Comparison of ENCODE assay signal across 22 cellular contexts in the genomic region with DNA sequence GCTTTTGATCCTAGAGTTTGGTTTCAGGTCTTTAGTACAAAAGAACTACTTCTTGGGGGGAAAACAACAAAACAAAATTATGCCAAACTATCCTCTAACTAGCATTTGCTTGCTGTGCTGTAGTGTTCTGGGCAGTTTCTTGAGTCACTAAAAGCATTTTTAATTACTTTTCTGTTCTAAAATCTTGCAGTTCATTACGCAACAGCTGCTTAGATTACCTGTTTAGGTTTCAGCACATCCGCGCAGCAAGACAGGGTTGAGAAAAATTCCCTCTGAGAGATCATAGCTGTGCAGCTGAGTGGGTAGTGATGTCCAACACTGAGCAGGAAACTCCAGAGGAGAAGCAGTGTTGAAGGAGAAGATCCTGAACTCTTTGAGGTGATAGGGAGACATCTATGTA. TPM values are rescaled to one million over a fixed set of nuclear protein-coding genes. Genes with fewer than 3 reads are reported as not detected.
A peak's percentile ranks its signal among the peaks of the same experiment; 100 is the strongest.
DNase-seq lines count a peak whose midpoint lies in the region; ATAC-seq, FAIRE-seq and TF ChIP-seq lines count a peak whose summit lies in the region.
"Had no signal": no experiment of that assay in that cellular context is flagged by ENCODE, and none has a peak within 500 bp of the region (broad histone marks: within the 10 kb centered on the region; RNA-seq: fewer than 3 reads in every experiment).

No MANE protein-coding gene starts in this region.

- H3K27me3 ChIP-seq in IMR-90 (ENCODE audit: control insufficient read depth, insufficient read depth, low read length): no peaks in the 10 kb centered on the region
- H3K27me3 ChIP-seq in bronchial epithelial cell (ENCODE audit: control insufficient read depth, insufficient read depth, low read length): no peaks in the 10 kb centered on the region
- no peaks in the 10 kb centered on the region for H3K27me3 ChIP-seq in osteoblast (ENCODE audit: insufficient read depth, low read length)
- H3K27me3 ChIP-seq in testis: no peaks in the 10 kb centered on the region
- H3K27me3 ChIP-seq: MG63 had no signal

- peaks cover 2% of the 10 kb centered on the region for H3K9me1 ChIP-seq in IMR-90 (ENCODE audit: insufficient read depth, low read length)

- no peak overlapping the region for H2AFZ ChIP-seq in IMR-90 (replicated peaks; ENCODE audit: low read length, poor library complexity)
- H2AFZ ChIP-seq in osteoblast (ENCODE audit: low read length): no peak overlapping the region

- H3K14ac ChIP-seq in IMR-90 (replicated peaks; ENCODE audit: low read depth, low read length): no peak overlapping the region

- no peak for TF ChIP-seq POLR2A in IMR-90 (IDR thresholded peaks at IDR 0.05; ENCODE audit: low read depth, low read length)
- no peak for TF ChIP-seq POLR2A in testis (IDR thresholded peaks at IDR 0.05)

- H3K18ac ChIP-seq in IMR-90 (ENCODE audit: low read depth, low read length): no peak overlapping the region; the same call in 1 of the 2 replicates

- no peak overlapping the region for H3K27ac Mint-ChIP-seq in activated CD4-positive, alpha-beta T cell treated with anti-CD3 and anti-CD28 coated beads, Interleukin-2, amount 10 ng/mL, durations not matched to agents 24 days and 14 days

- intact Hi-C loops in activated CD4-positive, alpha-beta T cell treated with anti-CD3 and anti-CD28 coated beads, Interleukin-2, amount 10 ng/mL, durations not matched to agents 24 days and 14 days (cut with micrococcal nuclease): loop anchor here (5.0 kb wide), 1 partner anchor 753 kb away; no protein-coding TSS in a partner anchor
- intact Hi-C loops in IMR-90 (cut with micrococcal nuclease): loop anchor here (5.0 to 10.0 kb wide), 3 partner anchors 113 to 473 kb away; partner anchors contain the start of gene AGFG1
- intact Hi-C loops in testis (cut with DNase I; ENCODE audit: low total_unique reads): no loop called here

- no TSS peak for BruUV-seq in IMR-90 (replicated peaks; lab: Mats Ljungman, UMichigan)

- H3K4ac ChIP-seq in IMR-90 (ENCODE audit: low read depth, low read length): no peak overlapping the region

- H2BK120ac ChIP-seq in IMR-90 (ENCODE audit: low read depth, low read length): no peak overlapping the region

- POLR2A ChIA-PET in IMR-90 (lab: Charles Lee; ENCODE audit: unreplicated experiment): no interaction called here

- no peak overlapping the region for H3K23ac ChIP-seq in IMR-90 (ENCODE audit: low read depth, low read length)

- 100% methylated on average over 1 of the region's 3 CpGs; no CpG with 5 or more reads in 1 of the 2 experiments for WGBS in IMR-90 (ENCODE audit: extremely low coverage in 2 of 2, insufficient read length in 1 of 2), 2 experiments
- WGBS in testis, 2 donors: 90 to 98% methylated on average over 3 of the region's 3 CpGs

- no peak overlapping the region for H4K5ac ChIP-seq in IMR-90 (ENCODE audit: low read depth, low read length)

- H3K36me3 ChIP-seq in IMR-90 (ENCODE audit: control insufficient read depth, insufficient read depth, low read length) (no peaks in the 10 kb centered on the region), bronchial epithelial cell (ENCODE audit: control insufficient read depth, insufficient read depth, low read length) (no peaks in the 10 kb centered on the region), osteoblast (ENCODE audit: insufficient read depth, low read length) (no peaks in the 10 kb centered on the region), testis (ENCODE audit: low read depth, missing control alignments) (no peaks in the 10 kb centered on the region)

- H3K27me3 Mint-ChIP-seq in activated CD4-positive, alpha-beta T cell treated with anti-CD3 and anti-CD28 coated beads, Interleukin-2, amount 10 ng/mL, durations not matched to agents 24 days and 14 days: peaks cover 7% of the 10 kb centered on the region

- no peak for ATAC-seq in IMR-90 (ENCODE audit: low read depth)
- no peak for ATAC-seq in GM21381 (IDR thresholded peaks at IDR 0.05; ENCODE audit: unreplicated experiment)
- ATAC-seq: K562, Panc1 had no signal

- no peak overlapping the region for H3K56ac ChIP-seq in IMR-90 (ENCODE audit: extremely low read depth, insufficient read depth, low read length)

- H3K27ac ChIP-seq in IMR-90 (ENCODE audit: insufficient read depth, low read length) (no peak overlapping the region), osteoblast (ENCODE audit: low read depth, low read length) (peak overlapping the region; percentile 6), testis (no peak overlapping the region)
- H3K27ac ChIP-seq: 22Rv1, HL-60, RWPE1 had no signal

- CTCF ChIA-PET in IMR-90 (lab: Yijun Ruan, JAX): no interaction called here

- no peaks in the 10 kb centered on the region for H3K9me3 Mint-ChIP-seq in activated CD4-positive, alpha-beta T cell treated with anti-CD3 and anti-CD28 coated beads, Interleukin-2, amount 10 ng/mL, durations not matched to agents 24 days and 14 days

- H3K79me2 ChIP-seq in osteoblast (ENCODE audit: insufficient read depth, low read length): no peaks in the 10 kb centered on the region

- H2BK5ac ChIP-seq in IMR-90 (ENCODE audit: low read depth, low read length, poor library complexity, severe bottlenecking): no peak overlapping the region

- no peak for FAIRE-seq in bronchial epithelial cell (lab: Jason Lieb, UNC)
- FAIRE-seq: K562 had no signal

- H3K36me3 Mint-ChIP-seq in activated CD4-positive, alpha-beta T cell treated with anti-CD3 and anti-CD28 coated beads, Interleukin-2, amount 10 ng/mL, durations not matched to agents 24 days and 14 days (ENCODE audit: low read depth): no peaks in the 10 kb centered on the region

- TF ChIP-seq CTCF in IMR-90 (conservative IDR thresholded peaks at IDR 0.05; ENCODE audit: low read depth, low read length) (no peak), bronchial epithelial cell (IDR thresholded peaks at IDR 0.05; ENCODE audit: insufficient read depth, low read length, severe bottlenecking) (no peak), osteoblast (IDR thresholded peaks at IDR 0.05; ENCODE audit: extremely low read depth, low read depth, low read length) (no peak), testis (IDR thresholded peaks at IDR 0.05) (no peak)

- H3K9me3 ChIP-seq in IMR-90 (ENCODE audit: control insufficient read depth, insufficient read depth, low read length) (no peaks in the 10 kb centered on the region), osteoblast (ENCODE audit: low read depth, low read length) (no peaks in the 10 kb centered on the region), testis (no peaks in the 10 kb centered on the region)
- H3K9me3 ChIP-seq: MG63 had no signal

- H2BK15ac ChIP-seq in IMR-90 (ENCODE audit: low read depth, low read length): 0 out of 3 replicates have a peak overlapping the region, but pooled peaks have one; percentile 46

- H2AK9ac ChIP-seq in IMR-90 (replicated peaks; ENCODE audit: low read depth, low read length, poor library complexity): no peak overlapping the region

- no peak overlapping the region for H2BK20ac ChIP-seq in IMR-90 (ENCODE audit: low read depth, low read length)

- H3K9ac ChIP-seq in IMR-90 (ENCODE audit: low read depth, low read length): no peak overlapping the region

- H3K4me1 ChIP-seq in IMR-90 (ENCODE audit: control insufficient read depth, insufficient read depth, low read length): peaks cover 3% of the 10 kb centered on the region; the same call in 1 of the 2 replicates
- H3K4me1 ChIP-seq in osteoblast (ENCODE audit: insufficient read depth, low read length): peaks cover 34% of the 10 kb centered on the region
- H3K4me1 ChIP-seq in testis: no peaks in the 10 kb centered on the region

- no peak overlapping the region for H3K4me3 ChIP-seq in IMR-90 (ENCODE audit: insufficient read depth, low read depth, low read length)
- H3K4me3 ChIP-seq in bronchial epithelial cell (ENCODE audit: low read depth, low read length): no peak overlapping the region
- no peak overlapping the region for H3K4me3 ChIP-seq in osteoblast (ENCODE audit: insufficient read depth, low read length)
- H3K4me3 ChIP-seq in testis: no peak overlapping the region
- H3K4me3 ChIP-seq: K562, MG63 had no signal

- H4K20me1 ChIP-seq in IMR-90 (ENCODE audit: insufficient read depth, low read length): no peaks in the 10 kb centered on the region
- H4K20me1 ChIP-seq in osteoblast (ENCODE audit: insufficient read depth, low read length): no peaks in the 10 kb centered on the region

- in situ Hi-C loops in IMR-90 (cut with MboI; ENCODE audit: low sequenced_read_pairs): loop anchor here (10.0 to 25.0 kb wide), 2 partner anchors 216 to 782 kb away; partner anchors contain the start of gene SCYGR5

- H3K79me1 ChIP-seq in IMR-90 (ENCODE audit: low read depth in 1 of 2, low read length in 2 of 2): no peaks in the 10 kb centered on the region

- H2AK5ac ChIP-seq in IMR-90 (ENCODE audit: low read depth, low read length): no peak overlapping the region

- no peak overlapping the region for H4K8ac ChIP-seq in IMR-90 (ENCODE audit: low read depth in 2 of 2, low read length in 2 of 2)

- H3K4me1 Mint-ChIP-seq in activated CD4-positive, alpha-beta T cell treated with anti-CD3 and anti-CD28 coated beads, Interleukin-2, amount 10 ng/mL, durations not matched to agents 24 days and 14 days: peaks cover 1% of the 10 kb centered on the region

- no peak overlapping the region for H3K4me3 Mint-ChIP-seq in activated CD4-positive, alpha-beta T cell treated with anti-CD3 and anti-CD28 coated beads, Interleukin-2, amount 10 ng/mL, durations not matched to agents 24 days and 14 days

- TF ChIP-seq RAD21 in IMR-90 (IDR thresholded peaks at IDR 0.05; ENCODE audit: low read length): no peak

- dilution Hi-C loops in IMR-90 (cut with HindIII; ENCODE audit: low sequenced_read_pairs, unreplicated experiment): no loop called here

- DNase-seq in activated CD4-positive, alpha-beta T cell treated with anti-CD3 and anti-CD28 coated beads, Interleukin-2, amount 10 ng/mL, durations not matched to agents 24 days and 14 days: peak; percentile 26
- no peak for DNase-seq in activated CD4-positive, alpha-beta T cell treated with anti-CD3 and anti-CD28 coated beads for 48 hours
- no peak for DNase-seq in IMR-90
- peak; percentile 33 for DNase-seq in bronchial epithelial cell (ENCODE audit: low read depth)
- DNase-seq in osteoblast (ENCODE audit: insufficient read length, low spot score, missing footprints): no peak
- DNase-seq in testis: no peak
- DNase-seq in Kasumi-1 (lab: John Stamatoyannopoulos, UW): no peak
- DNase-seq: MG63, NCI-H1694, NCI-H2029 treated with DMSO at 0.1 percent for 48 hours, NCI-H446 treated with DMSO at 0.1 percent for 48 hours, NCI-H526 treated with DMSO at 0.1 percent for 48 hours, SHP77 treated with DMSO at 0.1 percent for 48 hours had no signal

- no peak overlapping the region for H4K91ac ChIP-seq in IMR-90 (ENCODE audit: insufficient read depth, low read depth, low read length)

- H3K4me2 ChIP-seq in IMR-90 (ENCODE audit: low read depth, low read length) (no peak overlapping the region), osteoblast (ENCODE audit: insufficient read depth, low read length) (no peak overlapping the region)

RNA-seq across cellular contexts. Expression of gene DAW1, which starts 9.0 kb away (rescaled TPM):
- total RNA-seq in activated CD4-positive, alpha-beta T cell treated with anti-CD3 and anti-CD28 coated beads, Interleukin-2, amount 10 ng/mL, durations not matched to agents 24 days and 14 days: not detected in 2 replicates
- total RNA-seq in IMR-90 (2012; rRNA removed): 1.4 TPM in 2 replicates
- 0.86 and 0.93 TPM in 2 replicates for polyA plus RNA-seq in IMR-90 (2012; rRNA removed)
- 0.15 and 0.22 TPM in 2 replicates for polyA plus RNA-seq in IMR-90 (2012; cell fraction: cytosol; rRNA removed)
- polyA plus RNA-seq in IMR-90 (2012; cell fraction: nucleus; rRNA removed; ENCODE audit: low replicate concordance): 0.15 and 0.83 TPM in 2 replicates
- total RNA-seq in bronchial epithelial cell: 0.13 and 0.26 TPM in 2 replicates
- total RNA-seq in osteoblast: under 0.01 TPM in 1 of 2 replicates, not detected in the other
- 10 to 100 TPM; 25.2 to 31.2 TPM for total RNA-seq in testis
- polyA plus RNA-seq in testis (ENCODE audit: insufficient read depth, low read depth, low replicate concordance): 105 TPM
- total RNA-seq: H4, K562, OCI-LY7 had no signal
- polyA plus RNA-seq: BJ, K562 had no signal

Comparison
In these comparisons a context has a peak if more than half of its experiments do, and no peak if none do; other contexts are left out.
1. DNase-seq: peak in activated CD4-positive, alpha-beta T cell treated with anti-CD3 and anti-CD28 coated beads, Interleukin-2, amount 10 ng/mL, durations not matched to agents 24 days and 14 days (single experiment) and bronchial epithelial cell (single experiment); none in activated CD4-positive, alpha-beta T cell treated with anti-CD3 and anti-CD28 coated beads for 48 hours (single experiment), IMR-90 (single experiment), osteoblast (single experiment), testis (single experiment) and Kasumi-1 (0 of 2).
2. RNA of gene DAW1, which starts 9.0 kb away (total RNA-seq): 25.2 to 31.2 TPM in testis; 1.4 TPM in IMR-90, 0.13 to 0.26 TPM in bronchial epithelial cell, not detected in activated CD4-positive, alpha-beta T cell treated with anti-CD3 and anti-CD28 coated beads, Interleukin-2, amount 10 ng/mL, durations not matched to agents 24 days and 14 days and under 0.01 TPM in osteoblast; every median in the first group is over 10 times any median in the second.